1 cellular context compared by ENCODE assay signal in genomic region chr4:154566639-154567204, GRCh38.
TF ChIP-seq lines count a peak whose summit lies in the region.

No MANE protein-coding gene starts in this region.

TF ChIP-seq in GM23338, 12 proteins besides CTCF, POLR2A, EP300 and RAD21 (continued from another document):
- no peak for TF ChIP-seq ZNF462 (CRISPR knock-in tag; IDR thresholded peaks at IDR 0.05)
- no peak for TF ChIP-seq POLR2AphosphoS5 (IDR thresholded peaks at IDR 0.05; ENCODE audit: low read depth)
